ENCODE assay signal across 1 cellular context in the genomic region with DNA sequence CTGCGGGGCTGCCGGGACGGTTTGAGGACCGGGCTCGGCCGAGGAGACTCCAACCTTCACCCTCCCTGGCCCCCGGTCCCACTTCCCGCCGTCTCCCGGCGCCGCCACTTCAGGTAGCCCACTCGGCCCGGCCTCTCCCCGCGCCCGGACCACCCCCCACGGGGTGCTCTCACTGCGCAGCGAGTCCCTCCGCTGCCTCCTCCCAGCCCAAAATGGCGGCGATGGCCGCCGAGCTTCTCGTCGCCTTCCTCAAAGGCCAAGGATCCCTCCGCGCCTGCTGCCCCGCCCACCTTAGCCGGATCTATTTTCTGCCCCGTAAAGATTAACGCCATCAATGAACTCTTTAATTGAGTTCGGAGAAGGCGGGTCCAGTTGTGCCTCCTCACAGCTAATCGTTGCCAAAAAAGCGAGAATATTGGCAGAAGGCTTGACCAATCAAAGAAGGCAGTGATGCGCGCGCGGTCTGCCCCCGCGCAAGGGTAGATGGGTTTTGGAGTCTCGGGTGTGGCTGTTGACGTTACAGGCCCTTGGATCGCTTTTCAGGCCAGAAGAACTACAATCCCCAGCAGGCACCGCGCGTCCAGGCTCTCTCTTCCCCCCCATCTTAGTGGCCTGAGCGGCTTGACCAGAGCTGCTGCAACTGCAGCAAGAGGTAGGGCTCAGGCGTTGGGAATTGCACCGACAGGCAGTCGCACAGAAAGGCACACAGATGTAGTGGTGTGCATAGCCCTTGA.
A peak's percentile ranks its signal among the peaks of the same experiment; 100 is the strongest.
TF ChIP-seq lines count a peak whose summit lies in the region.

A gene with protein sequence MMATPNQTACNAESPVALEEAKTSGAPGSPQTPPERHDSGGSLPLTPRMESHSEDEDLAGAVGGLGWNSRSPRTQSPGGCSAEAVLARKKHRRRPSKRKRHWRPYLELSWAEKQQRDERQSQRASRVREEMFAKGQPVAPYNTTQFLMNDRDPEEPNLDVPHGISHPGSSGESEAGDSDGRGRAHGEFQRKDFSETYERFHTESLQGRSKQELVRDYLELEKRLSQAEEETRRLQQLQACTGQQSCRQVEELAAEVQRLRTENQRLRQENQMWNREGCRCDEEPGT (plus strand): TSS at position 588 of the 734 bp plus-strand sequence. CDS start 919 bp downstream, outside the sequence.

TF ChIP-seq in K562, 482 proteins besides CTCF, POLR2A, EP300 and RAD21 (continued from another document and continues in another):
- TF ChIP-seq POU5F1 (IDR thresholded peaks at IDR 0.05; ENCODE audit: borderline replicate concordance, low read depth, low read length, partially characterized antibody) (peak; percentile 52), EP400 (IDR thresholded peaks at IDR 0.05) (peak; percentile 93), HDAC1 (IDR thresholded peaks at IDR 0.05) (no peak; a peak in 1 of 4 replicates), MAFK (IDR thresholded peaks at IDR 0.05; ENCODE audit: low read length) (peak; percentile 4; the same call in 1 of the 2 replicates), SLC30A9 (CRISPR knock-in tag; IDR thresholded peaks at IDR 0.05) (no peak), WHSC1 (IDR thresholded peaks at IDR 0.05; ENCODE audit: low read length) (no peak), SP2 (IDR thresholded peaks at IDR 0.05; ENCODE audit: extremely low read depth, low read depth, low read length, poor library complexity, severe bottlenecking) (peak; percentile 67), NR4A1 (CRISPR knock-in tag; IDR thresholded peaks at IDR 0.05) (0 out of 2 replicates have a peak, but pooled peaks have one; percentile 27), NR4A1 (tag; IDR thresholded peaks at IDR 0.05) (no peak), MEF2A (IDR thresholded peaks at IDR 0.05; ENCODE audit: control insufficient read depth, low read depth, low read length) (0 out of 2 replicates have a peak, but pooled peaks have one; percentile 32), SETDB1 (IDR thresholded peaks at IDR 0.05; ENCODE audit: low read length) (no peak), GTF2E2 (tag; IDR thresholded peaks at IDR 0.05) (peak; percentile 93; the same call in 1 of the 2 replicates), ZNF707 (CRISPR knock-in tag; conservative IDR thresholded peaks at IDR 0.05) (0 out of 2 replicates have a peak, but pooled peaks have one; percentile 9), NFRKB (IDR thresholded peaks at IDR 0.05; ENCODE audit: low read depth) (peak; percentile 100), NFIC (IDR thresholded peaks at IDR 0.05) (peak; percentile 50), CCNT2 (IDR thresholded peaks at IDR 0.05; ENCODE audit: borderline replicate concordance, extremely low read depth, insufficient read length, low read depth, low read length) (peak; percentile 71), RBM25 (IDR thresholded peaks at IDR 0.05; ENCODE audit: low read depth, low read length, severe bottlenecking) (peak; percentile 87), ZNF143 (CRISPR knock-in tag; IDR thresholded peaks at IDR 0.05) (peak; percentile 97), ZNF24 (IDR thresholded peaks at IDR 0.05) (no peak), GATAD2B (IDR thresholded peaks at IDR 0.05; ENCODE audit: borderline replicate concordance) (peak; percentile 39; the same call in 1 of the 2 replicates), KAT2B (IDR thresholded peaks at IDR 0.05; ENCODE audit: low read depth, low read length) (no peak), SRSF3 (IDR thresholded peaks at IDR 0.05; ENCODE audit: insufficient read depth, low read length) (0 out of 2 replicates have a peak, but pooled peaks have one; percentile 6), ERF (CRISPR knock-in tag; IDR thresholded peaks at IDR 0.05) (peak; percentile 16; the same call in 1 of the 2 replicates), PTTG1 (tag; IDR thresholded peaks at IDR 0.05; ENCODE audit: low read depth) (no peak), DACH1 (IDR thresholded peaks at IDR 0.05; ENCODE audit: partially characterized antibody) (peak; percentile 55), ZNF263 (CRISPR knock-in tag; IDR thresholded peaks at IDR 0.05; ENCODE audit: borderline replicate concordance) (peak; percentile 72), RBBP5 (IDR thresholded peaks at IDR 0.05; ENCODE audit: borderline replicate concordance, insufficient read depth, low read length, poor library complexity, severe bottlenecking) (peak; percentile 69), ZNF12 (CRISPR knock-in tag; IDR thresholded peaks at IDR 0.05) (no peak), KDM4B (IDR thresholded peaks at IDR 0.05; ENCODE audit: borderline replicate concordance in 2 of 2, low read depth in 1 of 2) (peak in 1 of 2 experiments; percentile 40; a peak in 1 of 4 replicates)
- TF ChIP-seq, protein P1, sequence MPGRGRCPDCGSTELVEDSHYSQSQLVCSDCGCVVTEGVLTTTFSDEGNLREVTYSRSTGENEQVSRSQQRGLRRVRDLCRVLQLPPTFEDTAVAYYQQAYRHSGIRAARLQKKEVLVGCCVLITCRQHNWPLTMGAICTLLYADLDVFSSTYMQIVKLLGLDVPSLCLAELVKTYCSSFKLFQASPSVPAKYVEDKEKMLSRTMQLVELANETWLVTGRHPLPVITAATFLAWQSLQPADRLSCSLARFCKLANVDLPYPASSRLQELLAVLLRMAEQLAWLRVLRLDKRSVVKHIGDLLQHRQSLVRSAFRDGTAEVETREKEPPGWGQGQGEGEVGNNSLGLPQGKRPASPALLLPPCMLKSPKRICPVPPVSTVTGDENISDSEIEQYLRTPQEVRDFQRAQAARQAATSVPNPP (IDR thresholded peaks at IDR 0.05; ENCODE audit: borderline replicate concordance, insufficient read depth, insufficient read length) = no peak
- TF ChIP-seq, protein P2, sequence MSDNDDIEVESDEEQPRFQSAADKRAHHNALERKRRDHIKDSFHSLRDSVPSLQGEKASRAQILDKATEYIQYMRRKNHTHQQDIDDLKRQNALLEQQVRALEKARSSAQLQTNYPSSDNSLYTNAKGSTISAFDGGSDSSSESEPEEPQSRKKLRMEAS (CRISPR knock-in tag; IDR thresholded peaks at IDR 0.05) = peak; percentile 65
- TF ChIP-seq, protein P3, sequence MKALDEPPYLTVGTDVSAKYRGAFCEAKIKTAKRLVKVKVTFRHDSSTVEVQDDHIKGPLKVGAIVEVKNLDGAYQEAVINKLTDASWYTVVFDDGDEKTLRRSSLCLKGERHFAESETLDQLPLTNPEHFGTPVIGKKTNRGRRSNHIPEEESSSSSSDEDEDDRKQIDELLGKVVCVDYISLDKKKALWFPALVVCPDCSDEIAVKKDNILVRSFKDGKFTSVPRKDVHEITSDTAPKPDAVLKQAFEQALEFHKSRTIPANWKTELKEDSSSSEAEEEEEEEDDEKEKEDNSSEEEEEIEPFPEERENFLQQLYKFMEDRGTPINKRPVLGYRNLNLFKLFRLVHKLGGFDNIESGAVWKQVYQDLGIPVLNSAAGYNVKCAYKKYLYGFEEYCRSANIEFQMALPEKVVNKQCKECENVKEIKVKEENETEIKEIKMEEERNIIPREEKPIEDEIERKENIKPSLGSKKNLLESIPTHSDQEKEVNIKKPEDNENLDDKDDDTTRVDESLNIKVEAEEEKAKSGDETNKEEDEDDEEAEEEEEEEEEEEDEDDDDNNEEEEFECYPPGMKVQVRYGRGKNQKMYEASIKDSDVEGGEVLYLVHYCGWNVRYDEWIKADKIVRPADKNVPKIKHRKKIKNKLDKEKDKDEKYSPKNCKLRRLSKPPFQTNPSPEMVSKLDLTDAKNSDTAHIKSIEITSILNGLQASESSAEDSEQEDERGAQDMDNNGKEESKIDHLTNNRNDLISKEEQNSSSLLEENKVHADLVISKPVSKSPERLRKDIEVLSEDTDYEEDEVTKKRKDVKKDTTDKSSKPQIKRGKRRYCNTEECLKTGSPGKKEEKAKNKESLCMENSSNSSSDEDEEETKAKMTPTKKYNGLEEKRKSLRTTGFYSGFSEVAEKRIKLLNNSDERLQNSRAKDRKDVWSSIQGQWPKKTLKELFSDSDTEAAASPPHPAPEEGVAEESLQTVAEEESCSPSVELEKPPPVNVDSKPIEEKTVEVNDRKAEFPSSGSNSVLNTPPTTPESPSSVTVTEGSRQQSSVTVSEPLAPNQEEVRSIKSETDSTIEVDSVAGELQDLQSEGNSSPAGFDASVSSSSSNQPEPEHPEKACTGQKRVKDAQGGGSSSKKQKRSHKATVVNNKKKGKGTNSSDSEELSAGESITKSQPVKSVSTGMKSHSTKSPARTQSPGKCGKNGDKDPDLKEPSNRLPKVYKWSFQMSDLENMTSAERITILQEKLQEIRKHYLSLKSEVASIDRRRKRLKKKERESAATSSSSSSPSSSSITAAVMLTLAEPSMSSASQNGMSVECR (CRISPR knock-in tag; IDR thresholded peaks at IDR 0.05) = peak; percentile 90
- TF ChIP-seq, protein P4, sequence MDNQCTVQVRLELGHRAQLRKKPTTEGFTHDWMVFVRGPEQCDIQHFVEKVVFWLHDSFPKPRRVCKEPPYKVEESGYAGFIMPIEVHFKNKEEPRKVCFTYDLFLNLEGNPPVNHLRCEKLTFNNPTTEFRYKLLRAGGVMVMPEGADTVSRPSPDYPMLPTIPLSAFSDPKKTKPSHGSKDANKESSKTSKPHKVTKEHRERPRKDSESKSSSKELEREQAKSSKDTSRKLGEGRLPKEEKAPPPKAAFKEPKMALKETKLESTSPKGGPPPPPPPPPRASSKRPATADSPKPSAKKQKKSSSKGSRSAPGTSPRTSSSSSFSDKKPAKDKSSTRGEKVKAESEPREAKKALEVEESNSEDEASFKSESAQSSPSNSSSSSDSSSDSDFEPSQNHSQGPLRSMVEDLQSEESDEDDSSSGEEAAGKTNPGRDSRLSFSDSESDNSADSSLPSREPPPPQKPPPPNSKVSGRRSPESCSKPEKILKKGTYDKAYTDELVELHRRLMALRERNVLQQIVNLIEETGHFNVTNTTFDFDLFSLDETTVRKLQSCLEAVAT (IDR thresholded peaks at IDR 0.05) = peak; percentile 74 to 84
- TF ChIP-seq, protein P5, sequence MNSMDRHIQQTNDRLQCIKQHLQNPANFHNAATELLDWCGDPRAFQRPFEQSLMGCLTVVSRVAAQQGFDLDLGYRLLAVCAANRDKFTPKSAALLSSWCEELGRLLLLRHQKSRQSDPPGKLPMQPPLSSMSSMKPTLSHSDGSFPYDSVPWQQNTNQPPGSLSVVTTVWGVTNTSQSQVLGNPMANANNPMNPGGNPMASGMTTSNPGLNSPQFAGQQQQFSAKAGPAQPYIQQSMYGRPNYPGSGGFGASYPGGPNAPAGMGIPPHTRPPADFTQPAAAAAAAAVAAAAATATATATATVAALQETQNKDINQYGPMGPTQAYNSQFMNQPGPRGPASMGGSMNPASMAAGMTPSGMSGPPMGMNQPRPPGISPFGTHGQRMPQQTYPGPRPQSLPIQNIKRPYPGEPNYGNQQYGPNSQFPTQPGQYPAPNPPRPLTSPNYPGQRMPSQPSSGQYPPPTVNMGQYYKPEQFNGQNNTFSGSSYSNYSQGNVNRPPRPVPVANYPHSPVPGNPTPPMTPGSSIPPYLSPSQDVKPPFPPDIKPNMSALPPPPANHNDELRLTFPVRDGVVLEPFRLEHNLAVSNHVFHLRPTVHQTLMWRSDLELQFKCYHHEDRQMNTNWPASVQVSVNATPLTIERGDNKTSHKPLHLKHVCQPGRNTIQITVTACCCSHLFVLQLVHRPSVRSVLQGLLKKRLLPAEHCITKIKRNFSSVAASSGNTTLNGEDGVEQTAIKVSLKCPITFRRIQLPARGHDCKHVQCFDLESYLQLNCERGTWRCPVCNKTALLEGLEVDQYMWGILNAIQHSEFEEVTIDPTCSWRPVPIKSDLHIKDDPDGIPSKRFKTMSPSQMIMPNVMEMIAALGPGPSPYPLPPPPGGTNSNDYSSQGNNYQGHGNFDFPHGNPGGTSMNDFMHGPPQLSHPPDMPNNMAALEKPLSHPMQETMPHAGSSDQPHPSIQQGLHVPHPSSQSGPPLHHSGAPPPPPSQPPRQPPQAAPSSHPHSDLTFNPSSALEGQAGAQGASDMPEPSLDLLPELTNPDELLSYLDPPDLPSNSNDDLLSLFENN (IDR thresholded peaks at IDR 0.05; ENCODE audit: low read depth in 2 of 2, low read length in 2 of 2) = peak in 1 of 2 experiments; percentile 57; a peak in 1 of 4 replicates
- TF ChIP-seq, protein P6, sequence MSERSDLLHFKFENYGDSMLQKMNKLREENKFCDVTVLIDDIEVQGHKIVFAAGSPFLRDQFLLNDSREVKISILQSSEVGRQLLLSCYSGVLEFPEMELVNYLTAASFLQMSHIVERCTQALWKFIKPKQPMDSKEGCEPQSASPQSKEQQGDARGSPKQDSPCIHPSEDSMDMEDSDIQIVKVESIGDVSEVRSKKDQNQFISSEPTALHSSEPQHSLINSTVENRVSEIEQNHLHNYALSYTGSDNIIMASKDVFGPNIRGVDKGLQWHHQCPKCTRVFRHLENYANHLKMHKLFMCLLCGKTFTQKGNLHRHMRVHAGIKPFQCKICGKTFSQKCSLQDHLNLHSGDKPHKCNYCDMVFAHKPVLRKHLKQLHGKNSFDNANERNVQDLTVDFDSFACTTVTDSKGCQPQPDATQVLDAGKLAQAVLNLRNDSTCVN (CRISPR knock-in tag; IDR thresholded peaks at IDR 0.05) = peak; percentile 67; the same call in 1 of the 2 replicates
- TF ChIP-seq, protein P7, sequence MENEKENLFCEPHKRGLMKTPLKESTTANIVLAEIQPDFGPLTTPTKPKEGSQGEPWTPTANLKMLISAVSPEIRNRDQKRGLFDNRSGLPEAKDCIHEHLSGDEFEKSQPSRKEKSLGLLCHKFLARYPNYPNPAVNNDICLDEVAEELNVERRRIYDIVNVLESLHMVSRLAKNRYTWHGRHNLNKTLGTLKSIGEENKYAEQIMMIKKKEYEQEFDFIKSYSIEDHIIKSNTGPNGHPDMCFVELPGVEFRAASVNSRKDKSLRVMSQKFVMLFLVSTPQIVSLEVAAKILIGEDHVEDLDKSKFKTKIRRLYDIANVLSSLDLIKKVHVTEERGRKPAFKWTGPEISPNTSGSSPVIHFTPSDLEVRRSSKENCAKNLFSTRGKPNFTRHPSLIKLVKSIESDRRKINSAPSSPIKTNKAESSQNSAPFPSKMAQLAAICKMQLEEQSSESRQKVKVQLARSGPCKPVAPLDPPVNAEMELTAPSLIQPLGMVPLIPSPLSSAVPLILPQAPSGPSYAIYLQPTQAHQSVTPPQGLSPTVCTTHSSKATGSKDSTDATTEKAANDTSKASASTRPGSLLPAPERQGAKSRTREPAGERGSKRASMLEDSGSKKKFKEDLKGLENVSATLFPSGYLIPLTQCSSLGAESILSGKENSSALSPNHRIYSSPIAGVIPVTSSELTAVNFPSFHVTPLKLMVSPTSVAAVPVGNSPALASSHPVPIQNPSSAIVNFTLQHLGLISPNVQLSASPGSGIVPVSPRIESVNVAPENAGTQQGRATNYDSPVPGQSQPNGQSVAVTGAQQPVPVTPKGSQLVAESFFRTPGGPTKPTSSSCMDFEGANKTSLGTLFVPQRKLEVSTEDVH (IDR thresholded peaks at IDR 0.05; ENCODE audit: low read depth, partially characterized antibody) = peak; percentile 21
- TF ChIP-seq, protein P8, sequence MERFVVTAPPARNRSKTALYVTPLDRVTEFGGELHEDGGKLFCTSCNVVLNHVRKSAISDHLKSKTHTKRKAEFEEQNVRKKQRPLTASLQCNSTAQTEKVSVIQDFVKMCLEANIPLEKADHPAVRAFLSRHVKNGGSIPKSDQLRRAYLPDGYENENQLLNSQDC (CRISPR knock-in tag; IDR thresholded peaks at IDR 0.05) = 0 out of 2 replicates have a peak, but pooled peaks have one; percentile 68
